Comparison of ENCODE assay signal across 17 cellular contexts in genomic region chr15:55337160-55337559, GRCh38. TPM values are rescaled to one million over a fixed set of nuclear protein-coding genes. Genes with fewer than 3 reads are reported as not detected.
DNase-seq lines count a peak whose midpoint lies in the region; FAIRE-seq and TF ChIP-seq lines count a peak whose summit lies in the region.
"Had no signal": no experiment of that assay in that cellular context is flagged by ENCODE, and none has a peak within 500 bp of the region (broad histone marks: within the 10 kb centered on the region; RNA-seq: fewer than 3 reads in every experiment).

No MANE protein-coding gene starts in this region.

- WGBS in endodermal cell (ENCODE audit: insufficient coverage in 1 of 2, insufficient read length in 1 of 2), 2 experiments: 78% methylated on average over 1 of the region's 1 CpG; no CpG with 5 or more reads in 1 of the 2 experiments
- WGBS in mesendoderm (ENCODE audit: extremely low coverage, insufficient coverage, low lambda C conversion rate): no CpG with 5 or more reads among the region's 1 CpG

- FAIRE-seq in bronchial epithelial cell (lab: Jason Lieb, UNC): peak; percentile 93
- FAIRE-seq: G401.6, GM12892, H1 had no signal

- H3K4me1 ChIP-seq in endodermal cell (ENCODE audit: control insufficient read depth, insufficient read depth, low read length): no peaks in the 10 kb centered on the region
- no peaks in the 10 kb centered on the region for H3K4me1 ChIP-seq in mesendoderm (ENCODE audit: control insufficient read depth, low read depth, low read length)

- no peak overlapping the region for H2BK15ac ChIP-seq in mesendoderm (replicated peaks; ENCODE audit: low read depth)

- no peak overlapping the region for H4K8ac ChIP-seq in mesendoderm (ENCODE audit: low read depth, low read length)

- H3K36me3 Mint-ChIP-seq in endodermal cell (ENCODE audit: low read depth): peaks cover 9% of the 10 kb centered on the region

- H3K4me1 Mint-ChIP-seq in endodermal cell: peaks cover 7% of the 10 kb centered on the region

- no peaks in the 10 kb centered on the region for H3K9me3 Mint-ChIP-seq in endodermal cell
- H3K9me3 Mint-ChIP-seq: CD4-positive, alpha-beta memory T cell had no signal

- H3K36me3 ChIP-seq in bronchial epithelial cell (ENCODE audit: control insufficient read depth, insufficient read depth, low read length): peaks cover 1% of the 10 kb centered on the region
- no peaks in the 10 kb centered on the region for H3K36me3 ChIP-seq in endodermal cell (ENCODE audit: control insufficient read depth, insufficient read depth, low read length)
- no peaks in the 10 kb centered on the region for H3K36me3 ChIP-seq in mesendoderm (ENCODE audit: control insufficient read depth, insufficient read depth, low read length)

- no peak overlapping the region for H3K18ac ChIP-seq in mesendoderm (ENCODE audit: low read length)

- H2BK120ac ChIP-seq in mesendoderm (ENCODE audit: low read depth, low read length): no peak overlapping the region

- H2AK5ac ChIP-seq in mesendoderm (ENCODE audit: low read length): no peak overlapping the region

- no peaks in the 10 kb centered on the region for H3K79me2 ChIP-seq in mesendoderm (ENCODE audit: control insufficient read depth, insufficient read depth, low read length)

- no peaks in the 10 kb centered on the region for H3K27me3 Mint-ChIP-seq in endodermal cell (ENCODE audit: insufficient read depth)
- H3K27me3 Mint-ChIP-seq: CD4-positive, alpha-beta memory T cell had no signal

- TF ChIP-seq CTCF in bronchial epithelial cell (IDR thresholded peaks at IDR 0.05; ENCODE audit: insufficient read depth, low read length, severe bottlenecking): no peak
- no peak for TF ChIP-seq CTCF in endodermal cell (conservative IDR thresholded peaks at IDR 0.05)

- H2BK5ac ChIP-seq in mesendoderm (ENCODE audit: low read length): no peak overlapping the region

- H3K56ac ChIP-seq in mesendoderm (ENCODE audit: low read length): no peak overlapping the region

- no peaks in the 10 kb centered on the region for H3K79me1 ChIP-seq in mesendoderm (ENCODE audit: low read length)

- H3K4me3 Mint-ChIP-seq in endodermal cell: no peak overlapping the region
- H3K4me3 Mint-ChIP-seq: CD4-positive, alpha-beta memory T cell had no signal

- H3K9me3 ChIP-seq in endodermal cell (ENCODE audit: control insufficient read depth, low read length): no peaks in the 10 kb centered on the region

- no peak for DNase-seq in bronchial epithelial cell (ENCODE audit: low read depth)
- peak; percentile 64 for DNase-seq in endodermal cell
- DNase-seq in mesendoderm: peak; percentile 45
- DNase-seq in DMS153 treated with DMSO at 0.1 percent for 48 hours (lab: John Stamatoyannopoulos, UW; ENCODE audit: unreplicated experiment): no peak
- DNase-seq in activated T-cell treated with anti-CD3 and anti-CD28 coated beads, Interleukin-2, amount 50 U/mL, for 48 hours: no peak
- no peak for DNase-seq in NCI-H524 treated with DMSO at 0.1 percent for 48 hours (lab: John Stamatoyannopoulos, UW)
- DNase-seq: C1 segment of cervical spinal cord; Calu3; CD4-positive, alpha-beta memory T cell; COR-L47; DND-41; GM23248; H7; HCEC 1CT had no signal

- no peaks in the 10 kb centered on the region for H3K27me3 ChIP-seq in bronchial epithelial cell (ENCODE audit: control insufficient read depth, insufficient read depth, low read length)
- no peaks in the 10 kb centered on the region for H3K27me3 ChIP-seq in endodermal cell (ENCODE audit: control insufficient read depth, insufficient read depth, low read length, poor library complexity, severe bottlenecking)
- no peaks in the 10 kb centered on the region for H3K27me3 ChIP-seq in mesendoderm (ENCODE audit: insufficient read depth, low read length, poor library complexity)

- H3K4ac ChIP-seq in mesendoderm (ENCODE audit: low read depth, low read length): no peak overlapping the region

- no peak overlapping the region for H3K4me2 ChIP-seq in mesendoderm (ENCODE audit: low read length)

- no peak overlapping the region for H3K27ac ChIP-seq in endodermal cell (ENCODE audit: low read depth, low read length)
- no peak overlapping the region for H3K27ac ChIP-seq in mesendoderm (ENCODE audit: low read depth, low read length)
- H3K27ac ChIP-seq: GM23248 had no signal

- H3K23ac ChIP-seq in mesendoderm (ENCODE audit: low read length): no peak overlapping the region

- H3K4me3 ChIP-seq in bronchial epithelial cell (ENCODE audit: low read depth, low read length) (no peak overlapping the region), endodermal cell (ENCODE audit: low read length) (no peak overlapping the region), mesendoderm (ENCODE audit: low read length) (no peak overlapping the region)
- H3K4me3 ChIP-seq: GM23248 had no signal

- H3K27ac Mint-ChIP-seq in endodermal cell: no peak overlapping the region

- H4K5ac ChIP-seq in mesendoderm (ENCODE audit: low read length): no peak overlapping the region

- H3K9ac ChIP-seq in endodermal cell (ENCODE audit: extremely low read depth, low read length, poor library complexity, severe bottlenecking) (no peak overlapping the region), mesendoderm (ENCODE audit: low read length) (no peak overlapping the region)
- H3K9ac ChIP-seq: GM23248 had no signal

RNA-seq across cellular contexts. Expression of gene PIGB, which starts 18.1 kb away (rescaled TPM):
- total RNA-seq in bronchial epithelial cell: 6.3 and 8.4 TPM in 2 replicates
- total RNA-seq in endodermal cell: 1 to 10 TPM; 9.3 to 9.4 TPM
- 8.2 TPM for polyA plus RNA-seq in endodermal cell (2013, experiment 1 of 2)
- polyA plus RNA-seq in endodermal cell (2013, experiment 2 of 2): 8.7 TPM
- polyA plus RNA-seq in mesendoderm (2013, experiment 1 of 2): 3.5 TPM
- 3.3 TPM for polyA plus RNA-seq in mesendoderm (2013, experiment 2 of 2)

RNA-seq across cellular contexts. Expression of gene PIGBOS1, which starts 18.2 kb away (rescaled TPM):
- 5.8 and 8.7 TPM in 2 replicates for total RNA-seq in bronchial epithelial cell
- 10 to 100 TPM; 12.1 to 14.3 TPM for total RNA-seq in endodermal cell
- 16.7 TPM for polyA plus RNA-seq in endodermal cell (2013, experiment 1 of 2)
- 20.8 TPM for polyA plus RNA-seq in endodermal cell (2013, experiment 2 of 2)
- polyA plus RNA-seq in mesendoderm (2013, experiment 1 of 2): 12.3 TPM
- polyA plus RNA-seq in mesendoderm (2013, experiment 2 of 2): 13.0 TPM

RNA-seq across cellular contexts. Expression of gene RAB27A, which starts 47.5 kb away (rescaled TPM):
- 7.9 and 22.9 TPM in 2 replicates for total RNA-seq in bronchial epithelial cell
- total RNA-seq in endodermal cell: 1 to 10 TPM; 8.8 to 9.1 TPM
- polyA plus RNA-seq in endodermal cell (2013, experiment 1 of 2): 5.7 TPM
- 4.1 TPM for polyA plus RNA-seq in endodermal cell (2013, experiment 2 of 2)
- 8.6 TPM for polyA plus RNA-seq in mesendoderm (2013, experiment 1 of 2)
- polyA plus RNA-seq in mesendoderm (2013, experiment 2 of 2): 8.3 TPM

Comparison
In these comparisons a context has a peak if more than half of its experiments do, and no peak if none do; other contexts are left out.
1. DNase-seq: peak in endodermal cell (single experiment) and mesendoderm (single experiment); none in bronchial epithelial cell (single experiment), DMS153 treated with DMSO at 0.1 percent for 48 hours (single experiment), activated T-cell treated with anti-CD3 and anti-CD28 coated beads, Interleukin-2, amount 50 U/mL, for 48 hours (0 of 2) and NCI-H524 treated with DMSO at 0.1 percent for 48 hours (single experiment).